ENCODE assay signal across 11 cellular contexts in genomic region chr1:21313146-21313885, GRCh38. TPM values are rescaled to one million over a fixed set of nuclear protein-coding genes. Genes with fewer than 3 reads are reported as not detected.
DNase-seq lines count a peak whose midpoint lies in the region; ATAC-seq and TF ChIP-seq lines count a peak whose summit lies in the region.
"Had no signal": no experiment of that assay in that cellular context is flagged by ENCODE, and none has a peak within 500 bp of the region (broad histone marks: within the 10 kb centered on the region; RNA-seq: fewer than 3 reads in every experiment).

No MANE protein-coding gene starts in this region.

- ATAC-seq in GM18498 (IDR thresholded peaks at IDR 0.05; ENCODE audit: unreplicated experiment): no peak
- ATAC-seq: activated naive CD4-positive, alpha-beta T cell treated with anti-CD3 and anti-CD28 coated beads, Interleukin-2, amount 50 U/mL, for 72 hours had no signal

- DNase-seq in ELR (ENCODE audit: low read depth) (peak; percentile 89), SK-N-DZ (ENCODE audit: low spot score) (peak; percentile 72), fibroblast of the aortic adventitia (ENCODE audit: low read depth) (peak; percentile 61), retina (peak; percentile 57), cerebellar cortex (ENCODE audit: low spot score) (no peak), MV-4-11 (lab: John Stamatoyannopoulos, UW) (no peak), hepatocyte (ENCODE audit: low spot score) (no peak)
- DNase-seq: Kasumi-1 had no signal

- H3K4me2 ChIP-seq in hepatocyte: no peak overlapping the region

- 66% methylated on average over 6 of the region's 6 CpGs for WGBS in hepatocyte (ENCODE audit: low lambda C conversion rate, missing lambda C conversion rate)

- H3K4me3 ChIP-seq in fibroblast of the aortic adventitia (ENCODE audit: low read depth, low read length): no peak overlapping the region
- H3K4me3 ChIP-seq in hepatocyte: no peak overlapping the region

- H3K27ac ChIP-seq in hepatocyte: no peak overlapping the region
- H3K27ac ChIP-seq: VCaP had no signal

- no peaks in the 10 kb centered on the region for H3K9me2 ChIP-seq in hepatocyte (replicated peaks; ENCODE audit: insufficient read depth)

- H3K9me3 ChIP-seq in hepatocyte (ENCODE audit: low read depth): no peaks in the 10 kb centered on the region

- no peaks in the 10 kb centered on the region for H4K20me1 ChIP-seq in hepatocyte (ENCODE audit: insufficient read depth, poor library complexity, severe bottlenecking)

- peaks cover 40% of the 10 kb centered on the region for H3K4me1 ChIP-seq in hepatocyte (ENCODE audit: insufficient read depth)

- H3K27me3 ChIP-seq in hepatocyte: no peaks in the 10 kb centered on the region

- no peaks in the 10 kb centered on the region for H3K36me3 ChIP-seq in hepatocyte (replicated peaks; ENCODE audit: insufficient read depth, low read depth)

- TF ChIP-seq CTCF in fibroblast of the aortic adventitia (IDR thresholded peaks at IDR 0.05; ENCODE audit: insufficient read depth, low read length) (no peak), hepatocyte (IDR thresholded peaks at IDR 0.05; ENCODE audit: poor library complexity) (no peak)

- H3K79me2 ChIP-seq in hepatocyte: peaks cover 95% of the 10 kb centered on the region

- H2AFZ ChIP-seq in hepatocyte: no peak overlapping the region

RNA-seq across cellular contexts. Expression of gene ECE1, which starts 23.1 kb away (rescaled TPM):
- 17.4 and 17.5 TPM in 2 replicates for polyA plus RNA-seq in SK-N-DZ (2014; cell fraction: cytosol; rRNA removed)
- 6.6 and 9.1 TPM in 2 replicates for polyA plus RNA-seq in SK-N-DZ (2014; cell fraction: nucleus; rRNA removed)
- total RNA-seq in fibroblast of the aortic adventitia (ENCODE audit: low replicate concordance) (30.7 and 90.4 TPM in 2 replicates), hepatocyte (35.1 and 60.8 TPM in 2 replicates)
- polyA plus RNA-seq in hepatocyte: 84.4 and 90.6 TPM in 2 replicates

Comparison
In these comparisons a context has a peak if more than half of its experiments do, and no peak if none do; other contexts are left out.
1. DNase-seq: peak in ELR (single experiment), SK-N-DZ (single experiment), fibroblast of the aortic adventitia (single experiment) and retina (single experiment); none in cerebellar cortex (single experiment), MV-4-11 (single experiment) and hepatocyte (single experiment).